9 cellular contexts compared by ENCODE assay signal in the genomic region with DNA sequence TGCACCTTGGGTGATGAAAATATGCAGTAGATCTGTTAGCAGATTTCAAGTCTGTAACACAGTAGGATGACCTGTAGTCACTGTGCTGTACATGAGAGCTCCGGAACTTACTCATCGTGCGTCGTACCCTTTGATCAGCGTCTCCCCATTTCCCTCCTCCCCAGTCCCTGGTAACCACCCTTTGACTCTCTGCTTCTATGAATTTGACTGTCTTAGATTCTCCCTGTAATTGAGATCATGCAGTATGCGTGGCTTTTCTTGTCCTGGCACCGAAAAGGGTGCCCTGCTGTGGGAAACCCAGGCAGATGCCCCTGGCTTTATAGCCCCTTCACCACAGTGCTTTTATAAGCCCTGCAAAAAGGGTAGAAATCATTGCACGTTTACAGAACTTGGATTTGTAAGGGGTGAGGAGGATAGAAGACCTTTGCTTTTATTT.
DNase-seq lines count a peak whose midpoint lies in the region; ATAC-seq lines count a peak whose summit lies in the region.
"Had no signal": no experiment of that assay in that cellular context is flagged by ENCODE, and none has a peak within 500 bp of the region (broad histone marks: within the 10 kb centered on the region; RNA-seq: fewer than 3 reads in every experiment).

No MANE protein-coding gene starts in this region.

- peaks cover 71% of the 10 kb centered on the region for H3K36me3 Mint-ChIP-seq in stimulated activated naive CD8-positive, alpha-beta T cell treated with anti-CD3 and anti-CD28 coated beads, Interleukin-15, Interleukin-2, amounts not matched to agents 100 ng/mL and 50 ng/mL, for 24 hours (ENCODE audit: low read depth)

- peak; percentile 70 for DNase-seq in SW480 (ENCODE audit: low spot score)
- peak; percentile 80 for DNase-seq in activated naive CD4-positive, alpha-beta T cell treated with Interleukin-2 at 50 U/mL for 16 hours
- DNase-seq in AG08396 (ENCODE audit: low spot score): no peak
- no peak for DNase-seq in Kasumi-1 (lab: John Stamatoyannopoulos, UW)
- DNase-seq: NCI-H1436 treated with DMSO at 0.1 percent for 48 hours had no signal

- H3K27me3 Mint-ChIP-seq in stimulated activated naive CD8-positive, alpha-beta T cell treated with anti-CD3 and anti-CD28 coated beads, Interleukin-15, Interleukin-2, amounts not matched to agents 100 ng/mL and 50 ng/mL, for 24 hours: no peaks in the 10 kb centered on the region

- peaks cover 80% of the 10 kb centered on the region for H3K4me1 Mint-ChIP-seq in stimulated activated naive CD8-positive, alpha-beta T cell treated with anti-CD3 and anti-CD28 coated beads, Interleukin-15, Interleukin-2, amounts not matched to agents 100 ng/mL and 50 ng/mL, for 24 hours (ENCODE audit: low read depth)

- ATAC-seq in GM21447 (IDR thresholded peaks at IDR 0.05; ENCODE audit: unreplicated experiment) (peak; percentile 52), GM19328 (IDR thresholded peaks at IDR 0.05; ENCODE audit: unreplicated experiment) (no peak)

- H3K9me3 Mint-ChIP-seq in stimulated activated naive CD8-positive, alpha-beta T cell treated with anti-CD3 and anti-CD28 coated beads, Interleukin-15, Interleukin-2, amounts not matched to agents 100 ng/mL and 50 ng/mL, for 24 hours: peaks cover 9% of the 10 kb centered on the region
- H3K9me3 Mint-ChIP-seq: neural crest cell had no signal

- peak overlapping the region; percentile 94 for H3K27ac Mint-ChIP-seq in stimulated activated naive CD8-positive, alpha-beta T cell treated with anti-CD3 and anti-CD28 coated beads, Interleukin-15, Interleukin-2, amounts not matched to agents 100 ng/mL and 50 ng/mL, for 24 hours

- H3K4me3 Mint-ChIP-seq in stimulated activated naive CD8-positive, alpha-beta T cell treated with anti-CD3 and anti-CD28 coated beads, Interleukin-15, Interleukin-2, amounts not matched to agents 100 ng/mL and 50 ng/mL, for 24 hours: peak overlapping the region; percentile 55
- H3K4me3 Mint-ChIP-seq: neural crest cell had no signal

Comparison
In these comparisons a context has a peak if more than half of its experiments do, and no peak if none do; other contexts are left out.
1. DNase-seq: peak in SW480 (single experiment) and activated naive CD4-positive, alpha-beta T cell treated with Interleukin-2 at 50 U/mL for 16 hours (single experiment); none in AG08396 (single experiment) and Kasumi-1 (0 of 2).